ENCODE assay signal across 8 cellular contexts in genomic region chr22:43088616-43088978, GRCh38. TPM values are rescaled to one million over a fixed set of nuclear protein-coding genes. Genes with fewer than 3 reads are reported as not detected.
A peak's percentile ranks its signal among the peaks of the same experiment; 100 is the strongest.
DNase-seq lines count a peak whose midpoint lies in the region; ATAC-seq and TF ChIP-seq lines count a peak whose summit lies in the region.

No MANE protein-coding gene starts in this region.

- H3K4me1 Mint-ChIP-seq in chondrocyte (ENCODE audit: low read depth) = peaks cover 15% of the 10 kb centered on the region
- peaks cover 19% of the 10 kb centered on the region for H3K4me1 Mint-ChIP-seq in nephron progenitor cell

- H3K27me3 Mint-ChIP-seq in chondrocyte (ENCODE audit: low read depth) (no peaks in the 10 kb centered on the region), nephron progenitor cell (ENCODE audit: low read depth, poor library complexity) (no peaks in the 10 kb centered on the region)

- H3K4me3 Mint-ChIP-seq in chondrocyte (ENCODE audit: unreplicated experiment) = peak overlapping the region; percentile 82
- peak overlapping the region; percentile 93 for H3K4me3 Mint-ChIP-seq in nephron progenitor cell

- H3K27ac Mint-ChIP-seq in chondrocyte (ENCODE audit: unreplicated experiment) (peak overlapping the region; percentile 60), nephron progenitor cell (no peak overlapping the region)

- H3K9me3 Mint-ChIP-seq in chondrocyte (ENCODE audit: low read depth) (no peaks in the 10 kb centered on the region), nephron progenitor cell (peaks cover 7% of the 10 kb centered on the region)

- H3K4me3 ChIP-seq in Jurkat, Clone E6-1 (ENCODE audit: low read length) = peak overlapping the region; percentile 76

- peaks cover 7% of the 10 kb centered on the region for H3K36me3 Mint-ChIP-seq in chondrocyte (ENCODE audit: low read depth)
- peaks cover 22% of the 10 kb centered on the region for H3K36me3 Mint-ChIP-seq in nephron progenitor cell (ENCODE audit: low read depth)

- peak; percentile 61 for DNase-seq in CD1c-positive myeloid dendritic cell (ENCODE audit: extremely low spot score)
- no peak for DNase-seq in Jurkat, Clone E6-1 (ENCODE audit: low read depth, low spot score)
- no peak for DNase-seq in chondrocyte (ENCODE audit: low spot score)
- no peak for DNase-seq in nephron progenitor cell
- no peak for DNase-seq in OCI-M2 (lab: John Stamatoyannopoulos, UW; ENCODE audit: unreplicated experiment)
- no peak for DNase-seq in stimulated activated naive CD4-positive, alpha-beta T cell treated with Interleukin-2 at 50 U/mL for 16 hours (lab: John Stamatoyannopoulos, UW)

- TF ChIP-seq CTCF in chondrocyte (IDR thresholded peaks at IDR 0.05) (no peak), nephron progenitor cell (IDR thresholded peaks at IDR 0.05) (no peak)

- ATAC-seq in GM21619 (IDR thresholded peaks at IDR 0.05; ENCODE audit: unreplicated experiment) (no peak), GM19452 (IDR thresholded peaks at IDR 0.05; ENCODE audit: unreplicated experiment) (no peak)

RNA-seq across cellular contexts. Expression of gene TTLL1, which starts 0.6 kb away (rescaled TPM):
- 26.6 TPM for polyA plus RNA-seq in Jurkat, Clone E6-1 (2012; ENCODE audit: insufficient read depth, insufficient read length)
- 16.7 to 18.8 TPM (median 18.1 TPM) in 3 replicates for total RNA-seq in chondrocyte

RNA-seq across cellular contexts. Expression of gene BIK, which starts 22.0 kb away (rescaled TPM):
- 18.6 TPM for polyA plus RNA-seq in Jurkat, Clone E6-1 (2012; ENCODE audit: insufficient read depth, insufficient read length)
- total RNA-seq in chondrocyte = not detected in 3 replicates

RNA-seq across cellular contexts. Expression of gene MCAT, which starts 54.6 kb away (rescaled TPM):
- 26.8 TPM for polyA plus RNA-seq in Jurkat, Clone E6-1 (2012; ENCODE audit: insufficient read depth, insufficient read length)
- 7.4 to 11.1 TPM (median 8.6 TPM) in 3 replicates for total RNA-seq in chondrocyte
